23 cellular contexts compared by ENCODE assay signal in the genomic region with DNA sequence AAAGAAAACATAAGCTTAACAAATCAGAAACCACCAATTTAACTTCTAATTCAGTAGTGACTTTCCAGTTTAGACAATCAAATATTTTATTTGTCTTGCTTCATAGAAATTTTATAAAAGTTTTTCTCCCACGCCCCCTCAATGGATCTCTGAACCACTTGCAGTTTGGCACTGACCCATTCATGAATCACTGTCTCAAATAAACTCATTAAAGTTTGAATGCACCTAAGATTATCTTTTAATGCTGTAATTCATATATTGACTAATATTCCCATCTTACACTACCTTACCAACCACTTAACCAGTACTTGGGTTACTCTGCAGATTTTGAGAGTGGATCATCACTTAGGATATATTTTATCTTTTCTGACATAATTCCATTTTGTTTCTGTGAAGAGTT.
"Had no signal": no experiment of that assay in that cellular context is flagged by ENCODE, and none has a peak within 500 bp of the region (broad histone marks: within the 10 kb centered on the region; RNA-seq: fewer than 3 reads in every experiment).

No MANE protein-coding gene starts in this region.

- ATAC-seq: activated CD8-positive, alpha-beta memory T cell treated with anti-CD3 and anti-CD28 coated beads, Interleukin-2, amount 10 ng/mL, durations not matched to agents 7 days and 5 days; SK-N-SH treated with all-trans-retinoic acid at 6 μM for 48 hours had no signal

- H3K27me3 ChIP-seq: SJSA1 had no signal

- H3K27ac ChIP-seq: SJSA1 had no signal

- DNase-seq: activated B cell treated with CpG ODN at 0.5 μM for 24 hours; activated CD4-positive, alpha-beta T cell treated with anti-CD3 and anti-CD28 coated beads for 1 hour; activated CD4-positive, alpha-beta T cell treated with anti-CD3 and anti-CD28 coated beads, Interleukin-2, amount 10 ng/mL, durations not matched to agents 24 days and 14 days; activated CD4-positive, alpha-beta T cell treated with anti-CD3 and anti-CD28 coated beads, Interleukin-2, amount 50 U/mL, for 48 hours; activated CD8-positive, alpha-beta memory T cell treated with anti-CD3 and anti-CD28 coated beads, Interleukin-2, amount 10 ng/mL, durations not matched to agents 7 days and 5 days; activated effector memory CD4-positive, alpha-beta T cell treated with Interleukin-2 at 50 U/mL for 16 hours; activated naive CD4-positive, alpha-beta T cell; activated T-cell treated with anti-CD3 and anti-CD28 coated beads, Interleukin-2, amount 50 U/mL, for 24 hours; aorta; Kasumi-1; KBM-7; NCI-H1092; NCI-H1417; NCI-H1930; NCI-H2171; NCI-H2227 treated with DMSO at 0.1 percent for 48 hours; NCI-H446 treated with DMSO at 0.1 percent for 48 hours; NCI-H526; NCI-H82; SHP77; T-helper 9 cell had no signal

- H3K4me3 ChIP-seq: SJSA1 had no signal

- H3K9me3 ChIP-seq: SJSA1 had no signal

- H3K36me3 ChIP-seq: SJSA1 had no signal
